In the genomic region with DNA sequence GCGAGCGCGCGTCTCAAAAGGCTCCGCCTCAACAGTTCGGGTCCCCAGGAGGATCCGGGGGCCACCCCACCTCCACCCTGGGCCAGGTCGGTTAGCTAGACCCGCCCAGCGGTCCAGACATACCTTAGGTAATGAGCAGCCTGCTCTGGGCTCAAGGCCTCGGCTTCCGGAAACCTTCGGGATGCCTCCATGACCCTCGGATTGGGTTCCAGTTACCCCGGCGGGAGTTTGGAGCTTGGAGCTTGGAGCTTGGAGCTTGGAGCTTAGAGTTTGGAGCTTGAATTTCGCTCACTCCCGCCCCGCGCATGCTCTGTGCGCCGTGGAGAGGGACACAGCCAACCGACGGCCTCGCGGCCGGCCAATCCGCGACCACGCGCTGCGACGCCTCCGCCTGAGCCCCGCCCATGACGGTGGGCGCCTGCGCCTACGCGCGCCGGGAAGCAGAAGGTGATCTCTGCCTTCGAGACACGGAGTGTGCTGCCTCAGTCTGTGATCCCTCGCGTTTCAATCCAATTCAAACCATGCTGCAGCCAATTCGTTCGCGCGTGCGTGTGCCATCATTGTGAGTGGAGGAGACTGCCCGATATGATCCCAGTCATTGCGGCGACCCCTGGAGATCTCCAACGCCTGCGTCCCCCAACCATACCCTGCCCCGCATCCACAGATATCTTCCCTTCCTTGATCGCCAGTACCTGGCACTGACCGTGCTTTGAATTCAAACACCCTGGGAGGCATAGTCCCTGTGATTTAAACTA, we compare ENCODE assay signal across 8 cellular contexts. TPM values are rescaled to one million over a fixed set of nuclear protein-coding genes. Genes with fewer than 3 reads are reported as not detected.
DNase-seq lines count a peak whose midpoint lies in the region; ATAC-seq and TF ChIP-seq lines count a peak whose summit lies in the region.

A gene with protein sequence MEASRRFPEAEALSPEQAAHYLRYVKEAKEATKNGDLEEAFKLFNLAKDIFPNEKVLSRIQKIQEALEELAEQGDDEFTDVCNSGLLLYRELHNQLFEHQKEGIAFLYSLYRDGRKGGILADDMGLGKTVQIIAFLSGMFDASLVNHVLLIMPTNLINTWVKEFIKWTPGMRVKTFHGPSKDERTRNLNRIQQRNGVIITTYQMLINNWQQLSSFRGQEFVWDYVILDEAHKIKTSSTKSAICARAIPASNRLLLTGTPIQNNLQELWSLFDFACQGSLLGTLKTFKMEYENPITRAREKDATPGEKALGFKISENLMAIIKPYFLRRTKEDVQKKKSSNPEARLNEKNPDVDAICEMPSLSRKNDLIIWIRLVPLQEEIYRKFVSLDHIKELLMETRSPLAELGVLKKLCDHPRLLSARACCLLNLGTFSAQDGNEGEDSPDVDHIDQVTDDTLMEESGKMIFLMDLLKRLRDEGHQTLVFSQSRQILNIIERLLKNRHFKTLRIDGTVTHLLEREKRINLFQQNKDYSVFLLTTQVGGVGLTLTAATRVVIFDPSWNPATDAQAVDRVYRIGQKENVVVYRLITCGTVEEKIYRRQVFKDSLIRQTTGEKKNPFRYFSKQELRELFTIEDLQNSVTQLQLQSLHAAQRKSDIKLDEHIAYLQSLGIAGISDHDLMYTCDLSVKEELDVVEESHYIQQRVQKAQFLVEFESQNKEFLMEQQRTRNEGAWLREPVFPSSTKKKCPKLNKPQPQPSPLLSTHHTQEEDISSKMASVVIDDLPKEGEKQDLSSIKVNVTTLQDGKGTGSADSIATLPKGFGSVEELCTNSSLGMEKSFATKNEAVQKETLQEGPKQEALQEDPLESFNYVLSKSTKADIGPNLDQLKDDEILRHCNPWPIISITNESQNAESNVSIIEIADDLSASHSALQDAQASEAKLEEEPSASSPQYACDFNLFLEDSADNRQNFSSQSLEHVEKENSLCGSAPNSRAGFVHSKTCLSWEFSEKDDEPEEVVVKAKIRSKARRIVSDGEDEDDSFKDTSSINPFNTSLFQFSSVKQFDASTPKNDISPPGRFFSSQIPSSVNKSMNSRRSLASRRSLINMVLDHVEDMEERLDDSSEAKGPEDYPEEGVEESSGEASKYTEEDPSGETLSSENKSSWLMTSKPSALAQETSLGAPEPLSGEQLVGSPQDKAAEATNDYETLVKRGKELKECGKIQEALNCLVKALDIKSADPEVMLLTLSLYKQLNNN (minus strand): TSS at position 307 of the 755 bp plus-strand sequence. CDS start 116 bp downstream, at position 191.

- H3K4me3 Mint-ChIP-seq in GM23338: peak within 1 kb of the TSS; percentile 94

- no peaks in the 10 kb centered on the region for H4K20me1 ChIP-seq in GM23338 (replicated peaks; ENCODE audit: insufficient read depth)

- peak within 1 kb of the TSS; percentile 90 for H3K4me2 ChIP-seq in GM23338

- no peaks in the 10 kb centered on the region for H3K9me2 ChIP-seq in GM23338 (ENCODE audit: insufficient read depth)

- H3K36me3 ChIP-seq in GM23338 (ENCODE audit: insufficient read depth) (no peaks in the 10 kb centered on the region; the same call in 1 of the 2 replicates), neuron (ENCODE audit: insufficient read depth, low read length) (peaks cover 3% of the 10 kb centered on the region), stomach smooth muscle (ENCODE audit: control insufficient read depth in 2 of 2, insufficient read depth in 2 of 2, low read length in 2 of 2) (no peaks in the 10 kb centered on the region)

- H3K27me3 Mint-ChIP-seq in GM23338 (ENCODE audit: insufficient read depth, low read depth, poor library complexity): peaks cover 6% of the 10 kb centered on the region

- no peaks in the 10 kb centered on the region for H3K4me1 ChIP-seq in GM23338 (ENCODE audit: insufficient read depth)
- no peaks in the 10 kb centered on the region for H3K4me1 ChIP-seq in neuron (ENCODE audit: insufficient read depth, low read length)
- no peaks in the 10 kb centered on the region for H3K4me1 ChIP-seq in stomach smooth muscle (ENCODE audit: control insufficient read depth, insufficient read depth, low read length)

- H3F3A ChIP-seq in GM23338 (replicated peaks; ENCODE audit: low read depth): no peaks in the 10 kb centered on the region

- TF ChIP-seq CTCF in GM23338 (conservative IDR thresholded peaks at IDR 0.05; ENCODE audit: low read depth in 2 of 2) (no peak), foreskin fibroblast (IDR thresholded peaks at IDR 0.05; ENCODE audit: low read depth, low read length) (no peak)

- peak within 1 kb of the TSS; percentile 97 for H3K27ac Mint-ChIP-seq in GM23338

- H3K27ac ChIP-seq in GM23338 (ENCODE audit: low read depth): peak within 1 kb of the TSS; percentile 94
- H3K27ac ChIP-seq in stomach smooth muscle (ENCODE audit: low read length): no peak within 1 kb of the TSS

- no peak within 1 kb of the TSS for H3K9ac ChIP-seq in stomach smooth muscle (ENCODE audit: low read length in 2 of 2)

- H3K79me2 ChIP-seq in GM23338 (replicated peaks; ENCODE audit: insufficient read depth): peaks cover 31% of the 10 kb centered on the region

- H3K36me3 Mint-ChIP-seq in GM23338 (ENCODE audit: low read depth): peaks cover 26% of the 10 kb centered on the region

- H3K27me3 ChIP-seq in GM23338 (ENCODE audit: insufficient read depth): no peaks in the 10 kb centered on the region
- no peaks in the 10 kb centered on the region for H3K27me3 ChIP-seq in neuron (ENCODE audit: insufficient read depth, low read length)
- peaks cover 0 to 4% of the 10 kb centered on the region in 2 donors for H3K27me3 ChIP-seq in stomach smooth muscle (ENCODE audit: control insufficient read depth in 1 of 2, insufficient read depth in 2 of 2, low read length in 2 of 2)

- H3K4me1 Mint-ChIP-seq in GM23338: peaks cover 11% of the 10 kb centered on the region; the same call in 2 of the 3 replicates

- DNase-seq in EL (peak; percentile 89), GM23338 (ENCODE audit: low spot score) (peak; percentile 88), LHCN-M2 (ENCODE audit: low read depth) (peak; percentile 82), SIG-M5 (lab: John Stamatoyannopoulos, UW) (peak; percentile 0), activated gamma-delta T cell (lab: John Stamatoyannopoulos, UW) (peak; percentile 75), foreskin fibroblast (peak; percentile 83 to 94)

- ATAC-seq in GM23338: peak; percentile 92

- peaks cover 2% of the 10 kb centered on the region for H3K9me3 ChIP-seq in neuron (ENCODE audit: low read length)
- no peaks in the 10 kb centered on the region for H3K9me3 ChIP-seq in stomach smooth muscle (ENCODE audit: control insufficient read depth in 2 of 2, low read length in 2 of 2)

- H2AFZ ChIP-seq in GM23338 (peak within 1 kb of the TSS; percentile 81; the same call in 1 of the 2 replicates), neuron (ENCODE audit: low read depth, low read length) (no peak within 1 kb of the TSS)

- peaks cover 2% of the 10 kb centered on the region; the same call in 2 of the 3 replicates for H3K9me3 Mint-ChIP-seq in GM23338

- peak within 1 kb of the TSS; percentile 77 for H3K4me3 ChIP-seq in GM23338
- H3K4me3 ChIP-seq in foreskin fibroblast (ENCODE audit: low read depth in 1 of 2, low read length in 2 of 2): peak within 1 kb of the TSS; percentile 55 to 57
- H3K4me3 ChIP-seq in neuron (ENCODE audit: low read length): peak within 1 kb of the TSS; percentile 48
- H3K4me3 ChIP-seq in stomach smooth muscle (ENCODE audit: low read length in 2 of 2): peak within 1 kb of the TSS; percentile 51 to 61

TF ChIP-seq in GM23338, 12 proteins besides CTCF, POLR2A, EP300 and RAD21 (continues in another document):
- TF ChIP-seq STAT1 (IDR thresholded peaks at IDR 0.05; ENCODE audit: unreplicated experiment) (no peak), EZH2phosphoT487 (IDR thresholded peaks at IDR 0.05; ENCODE audit: unreplicated experiment) (no peak), ZNF114 (CRISPR knock-in tag; IDR thresholded peaks at IDR 0.05) (no peak), POLR2AphosphoS5 (IDR thresholded peaks at IDR 0.05; ENCODE audit: low read depth) (peak; percentile 95), JUNB (IDR thresholded peaks at IDR 0.05; ENCODE audit: unreplicated experiment) (no peak), CREB1 (CRISPR knock-in tag; IDR thresholded peaks at IDR 0.05; ENCODE audit: low read depth) (peak; percentile 40), ZNF331 (CRISPR knock-in tag; IDR thresholded peaks at IDR 0.05; ENCODE audit: low read depth) (no peak), NANOG (IDR thresholded peaks at IDR 0.05; ENCODE audit: borderline replicate concordance) (no peak), EZH2 (IDR thresholded peaks at IDR 0.05; ENCODE audit: low read depth, unreplicated experiment) (no peak)
- TF ChIP-seq, protein P1, sequence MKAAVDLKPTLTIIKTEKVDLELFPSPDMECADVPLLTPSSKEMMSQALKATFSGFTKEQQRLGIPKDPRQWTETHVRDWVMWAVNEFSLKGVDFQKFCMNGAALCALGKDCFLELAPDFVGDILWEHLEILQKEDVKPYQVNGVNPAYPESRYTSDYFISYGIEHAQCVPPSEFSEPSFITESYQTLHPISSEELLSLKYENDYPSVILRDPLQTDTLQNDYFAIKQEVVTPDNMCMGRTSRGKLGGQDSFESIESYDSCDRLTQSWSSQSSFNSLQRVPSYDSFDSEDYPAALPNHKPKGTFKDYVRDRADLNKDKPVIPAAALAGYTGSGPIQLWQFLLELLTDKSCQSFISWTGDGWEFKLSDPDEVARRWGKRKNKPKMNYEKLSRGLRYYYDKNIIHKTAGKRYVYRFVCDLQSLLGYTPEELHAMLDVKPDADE (IDR thresholded peaks at IDR 0.05): 0 out of 2 replicates have a peak, but pooled peaks have one; percentile 36

RNA-seq across cellular contexts. Expression of the gene that starts here (rescaled TPM):
- total RNA-seq in GM23338 (2014; rRNA removed; shearing (Covaris generic)): 21.2 and 23.1 TPM in 2 replicates
- 8.3 and 11.3 TPM in 2 replicates for polyA plus RNA-seq in GM23338 (2016; fragmentation: Nextera tagmentation; extraction: Ambion mirVana)
- 15.3 and 18.0 TPM in 2 replicates for total RNA-seq in LHCN-M2 (2014; rRNA removed)
- polyA plus RNA-seq in LHCN-M2 (2012): 2.4 TPM

Comparison
In these comparisons a context has a peak if more than half of its experiments do, and no peak if none do; other contexts are left out.
1. DNase-seq: peak in every context shown above with its lines; median percentile 89 in EL; 88 in foreskin fibroblast; 88 in GM23338; 82 in LHCN-M2; 75 in activated gamma-delta T cell; 0 in SIG-M5.